27 cellular contexts compared by ENCODE assay signal in genomic region chr2:41919135-41919534, GRCh38.
"Had no signal": no experiment of that assay in that cellular context is flagged by ENCODE, and none has a peak within 500 bp of the region (broad histone marks: within the 10 kb centered on the region; RNA-seq: fewer than 3 reads in every experiment).

No MANE protein-coding gene starts in this region.

- H3K9me3 ChIP-seq: colonic mucosa, esophagus muscularis mucosa, esophagus squamous epithelium, gastrocnemius medialis, gastroesophageal sphincter, heart left ventricle, heart right ventricle had no signal

- FAIRE-seq: colon, endometrium, endothelial cell of umbilical vein, frontal cortex had no signal

- ATAC-seq: effector memory CD8-positive, alpha-beta T cell; esophagus mucosa; foreskin keratinocyte; gastrocnemius medialis; gastroesophageal sphincter; heart left ventricle; heart right ventricle had no signal

- H3K4me3 ChIP-seq: colonic mucosa, dorsolateral prefrontal cortex, esophagus muscularis mucosa, esophagus squamous epithelium, gastrocnemius medialis, gastroesophageal sphincter, heart left ventricle, heart right ventricle had no signal

- H3K27me3 ChIP-seq: colonic mucosa, dorsolateral prefrontal cortex, esophagus muscularis mucosa, foreskin keratinocyte, gastrocnemius medialis, gastroesophageal sphincter, heart left ventricle, heart right ventricle had no signal

- H3K36me3 ChIP-seq: colonic mucosa, esophagus muscularis mucosa, esophagus squamous epithelium, gastrocnemius medialis, gastroesophageal sphincter, heart left ventricle, heart right ventricle had no signal

- DNase-seq: colonic mucosa; cortex of kidney; dermis blood vessel endothelial cell; dorsolateral prefrontal cortex; effector CD4-positive, alpha-beta T cell; effector CD8-positive, alpha-beta T cell; effector memory CD4-positive, alpha-beta T cell; effector memory CD8-positive, alpha-beta T cell; endodermal cell; erythroblast; esophagus squamous epithelium; foreskin fibroblast; foreskin keratinocyte; foreskin melanocyte; gastrocnemius medialis; glutamatergic neuron; head of caudate nucleus; heart left ventricle; heart right ventricle had no signal

- H3K4me1 ChIP-seq: colonic mucosa, foreskin keratinocyte, gastroesophageal sphincter had no signal

- H3K27ac ChIP-seq: colonic mucosa, dorsolateral prefrontal cortex, epithelial cell of prostate, esophagus muscularis mucosa, esophagus squamous epithelium, foreskin keratinocyte, gastrocnemius medialis, gastroesophageal sphincter, heart left ventricle, heart right ventricle had no signal
